Comparison of ENCODE assay signal across 15 cellular contexts in genomic region chr2:217837530-217837929, GRCh38.
DNase-seq lines count a peak whose midpoint lies in the region; ATAC-seq and TF ChIP-seq lines count a peak whose summit lies in the region.
"Had no signal": no experiment of that assay in that cellular context is flagged by ENCODE, and none has a peak within 500 bp of the region (broad histone marks: within the 10 kb centered on the region; RNA-seq: fewer than 3 reads in every experiment).

No MANE protein-coding gene starts in this region.

- intact Hi-C loops in left lung (cut with DNase I) = no loop called here

- H3K27ac Mint-ChIP-seq in brain (peak overlapping the region; percentile 69 to 99 (median 96)), T-helper 17 cell (no peak overlapping the region)
- H3K27ac Mint-ChIP-seq: activated naive CD8-positive, alpha-beta T cell treated with anti-CD3 and anti-CD28 coated beads for 36 hours had no signal

- H3K36me3 Mint-ChIP-seq in brain (peaks cover 18% of the 10 kb centered on the region), T-helper 17 cell (ENCODE audit: low read depth) (no peaks in the 10 kb centered on the region)
- H3K36me3 Mint-ChIP-seq: activated naive CD8-positive, alpha-beta T cell treated with anti-CD3 and anti-CD28 coated beads for 36 hours had no signal

- in situ Hi-C loops in GM23248 (cut with MboI) = no loop called here

- H3K4me3 Mint-ChIP-seq in brain = no peak overlapping the region
- no peak overlapping the region for H3K4me3 Mint-ChIP-seq in T-helper 17 cell
- H3K4me3 Mint-ChIP-seq: activated naive CD8-positive, alpha-beta T cell treated with anti-CD3 and anti-CD28 coated beads for 36 hours had no signal

- H3K4me3 ChIP-seq in GM23248 (no peak overlapping the region), left lung (no peak overlapping the region), skeletal muscle tissue (ENCODE audit: low read length in 3 of 3) (no peak overlapping the region)
- H3K4me3 ChIP-seq: K562, mucosa of descending colon had no signal

- H3K4me1 ChIP-seq in GM23248 (ENCODE audit: insufficient read depth) (peaks cover 32% of the 10 kb centered on the region), left lung (peaks cover 31 to 78% of the 10 kb centered on the region in 2 donors), skeletal muscle tissue (ENCODE audit: control insufficient read depth in 3 of 3, insufficient read depth in 3 of 3, low read length in 3 of 3) (peaks cover 97 to 98% (median 97%) of the 10 kb centered on the region in 3 donors)

- H3K27me3 ChIP-seq in GM23248 (replicated peaks; ENCODE audit: insufficient read depth) (no peaks in the 10 kb centered on the region), left lung (no peaks in the 10 kb centered on the region), skeletal muscle tissue (ENCODE audit: control insufficient read depth in 3 of 3, insufficient read depth in 3 of 3, low read length in 3 of 3) (no peaks in the 10 kb centered on the region)

- H3K27me3 Mint-ChIP-seq in brain (no peaks in the 10 kb centered on the region), T-helper 17 cell (peaks cover 46% of the 10 kb centered on the region)
- H3K27me3 Mint-ChIP-seq: activated naive CD8-positive, alpha-beta T cell treated with anti-CD3 and anti-CD28 coated beads for 36 hours had no signal

- no peaks in the 10 kb centered on the region for H4K20me1 ChIP-seq in GM23248 (ENCODE audit: insufficient read depth)

- ATAC-seq in left lung (peak; percentile 63), T-helper 17 cell (no peak)
- ATAC-seq: activated CD4-positive, CD25-positive, alpha-beta regulatory T cell treated with anti-CD3 and anti-CD28 coated beads, Interleukin-2, amount 50 U/mL, for 24 hours; K562 had no signal

- no peaks in the 10 kb centered on the region for H3K9me3 Mint-ChIP-seq in brain
- H3K9me3 Mint-ChIP-seq: activated naive CD8-positive, alpha-beta T cell treated with anti-CD3 and anti-CD28 coated beads for 36 hours had no signal

- H2AFZ ChIP-seq in GM23248 = no peak overlapping the region

- WGBS in GM23248 (ENCODE audit: low coverage in 1 of 2, low lambda C conversion rate in 2 of 2, missing lambda C conversion rate in 2 of 2), 2 experiments = 36% methylated on average over 8 of the region's 8 CpGs

- H3K4me1 Mint-ChIP-seq in brain (peaks cover 45% of the 10 kb centered on the region), T-helper 17 cell (peaks cover 1% of the 10 kb centered on the region)
- H3K4me1 Mint-ChIP-seq: activated naive CD8-positive, alpha-beta T cell treated with anti-CD3 and anti-CD28 coated beads for 36 hours had no signal

- H3K27ac ChIP-seq in GM23248 (peak overlapping the region; percentile 96), left lung (peak overlapping the region; percentile 75 to 79), skeletal muscle tissue (ENCODE audit: low read depth, low read length) (peak overlapping the region; percentile 94)

- H3K36me3 ChIP-seq in GM23248 (ENCODE audit: low read depth) = peaks cover 19% of the 10 kb centered on the region; the same call in 1 of the 2 replicates
- H3K36me3 ChIP-seq in left lung = peaks cover 4 to 42% of the 10 kb centered on the region in 2 donors
- H3K36me3 ChIP-seq in skeletal muscle tissue (ENCODE audit: control insufficient read depth in 3 of 3, insufficient read depth in 3 of 3, low read length in 3 of 3) = peaks cover 53 to 72% (median 59%) of the 10 kb centered on the region in 3 donors

- H3F3A ChIP-seq in GM23248 (ENCODE audit: insufficient read depth) = peaks cover 45% of the 10 kb centered on the region

- TF ChIP-seq CTCF in brain (conservative IDR thresholded peaks at IDR 0.05) (no peak), left lung (IDR thresholded peaks at IDR 0.05) (no peak)

- no peaks in the 10 kb centered on the region for H3K9me3 ChIP-seq in GM23248 (ENCODE audit: low read depth)
- no peaks in the 10 kb centered on the region for H3K9me3 ChIP-seq in left lung
- no peaks in the 10 kb centered on the region for H3K9me3 ChIP-seq in skeletal muscle tissue (ENCODE audit: control insufficient read depth in 3 of 3, low read length in 3 of 3)
- H3K9me3 ChIP-seq in T-helper 17 cell (ENCODE audit: control insufficient read depth, low read length, poor library complexity, severe bottlenecking) = no peaks in the 10 kb centered on the region
- H3K9me3 ChIP-seq: mucosa of descending colon had no signal

- H3K79me2 ChIP-seq in GM23248 (ENCODE audit: insufficient read depth) = peaks cover 68% of the 10 kb centered on the region

- DNase-seq in GM23248 (no peak), left lung (no peak), T-helper 17 cell (no peak), CD1c-positive myeloid dendritic cell (ENCODE audit: extremely low spot score) (no peak), NOMO-1 (lab: John Stamatoyannopoulos, UW; ENCODE audit: unreplicated experiment in 2 of 2) (no peak), glomerular visceral epithelial cell (ENCODE audit: extremely low spot score) (no peak)
- DNase-seq: activated CD8-positive, alpha-beta memory T cell treated with anti-CD3 and anti-CD28 coated beads, Interleukin-2, amount 50 U/mL, for 4 hours; NCI-H1105 treated with DMSO at 0.1 percent for 48 hours; stimulated activated naive CD4-positive, alpha-beta T cell treated with Interleukin-2 at 50 U/mL for 16 hours had no signal

- no peaks in the 10 kb centered on the region for H3K9me2 ChIP-seq in GM23248 (ENCODE audit: insufficient read depth)

- peak overlapping the region; percentile 71 for H3K9ac ChIP-seq in GM23248
- peak overlapping the region in 1 of 3 donors; percentile 63 for H3K9ac ChIP-seq in skeletal muscle tissue (ENCODE audit: low read depth in 1 of 3, low read length in 3 of 3)

- peak overlapping the region; percentile 31 for H3K4me2 ChIP-seq in GM23248 (ENCODE audit: unreplicated experiment)
